10 cellular contexts compared by ENCODE assay signal in the genomic region with DNA sequence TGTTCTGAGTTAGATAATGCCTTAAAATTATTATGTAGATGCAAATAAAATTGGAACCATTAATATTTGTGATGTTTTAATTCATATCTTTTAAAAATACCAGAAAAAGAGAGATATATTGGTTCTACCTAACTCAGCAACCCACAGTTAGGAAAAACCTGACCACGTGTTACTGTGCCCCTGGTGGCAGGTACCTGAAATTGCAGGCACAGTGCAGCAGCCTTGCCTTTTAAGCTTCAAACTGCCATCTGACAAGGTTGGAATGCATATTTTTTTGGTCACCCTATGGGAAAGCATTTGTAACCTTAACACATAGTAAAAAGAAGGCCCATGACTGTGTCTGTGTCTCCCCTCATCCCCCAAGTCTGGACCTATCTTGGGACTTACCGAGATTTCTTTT.
A peak's percentile ranks its signal among the peaks of the same experiment; 100 is the strongest.
DNase-seq lines count a peak whose midpoint lies in the region; ATAC-seq and TF ChIP-seq lines count a peak whose summit lies in the region.
"Had no signal": no experiment of that assay in that cellular context is flagged by ENCODE, and none has a peak within 500 bp of the region (broad histone marks: within the 10 kb centered on the region; RNA-seq: fewer than 3 reads in every experiment).

No MANE protein-coding gene starts in this region.

- TF ChIP-seq CTCF in AG10803 (conservative IDR thresholded peaks at IDR 0.05; ENCODE audit: low read length), result peak; percentile 36
- peak; percentile 11 for TF ChIP-seq CTCF in GM20000 (IDR thresholded peaks at IDR 0.05; ENCODE audit: extremely low read depth, missing control alignments)
- TF ChIP-seq CTCF in VCaP (conservative IDR thresholded peaks at IDR 0.05), result peak; percentile 51

- H3K27ac ChIP-seq in VCaP (no peak overlapping the region), caudate nucleus (ENCODE audit: low read depth, low read length) (no peak overlapping the region)
- H3K27ac ChIP-seq: SJCRH30 had no signal

- ATAC-seq in HG03571 (IDR thresholded peaks at IDR 0.05; ENCODE audit: unreplicated experiment), result no peak

- no peak for DNase-seq in AG10803 (ENCODE audit: low read depth)
- no peak for DNase-seq in GM20000 (ENCODE audit: low spot score)
- DNase-seq in iPS-NIHi11 (ENCODE audit: low spot score), result peak; percentile 58
- DNase-seq in caudate nucleus (lab: John Stamatoyannopoulos, UW), result no peak
- DNase-seq in epidermal melanocyte (ENCODE audit: insufficient read length, low spot score), result no peak
- no peak for DNase-seq in RPMI8226
- DNase-seq: NCI-H446 had no signal

- H3K4me3 ChIP-seq in AG10803 (ENCODE audit: low read length), result no peak overlapping the region
- H3K4me3 ChIP-seq: SJCRH30 had no signal
